Comparison of ENCODE assay signal across 8 cellular contexts in genomic region chr1:224106568-224107281, GRCh38. TPM values are rescaled to one million over a fixed set of nuclear protein-coding genes. Genes with fewer than 3 reads are reported as not detected.
DNase-seq lines count a peak whose midpoint lies in the region; ATAC-seq, FAIRE-seq and TF ChIP-seq lines count a peak whose summit lies in the region.

No MANE protein-coding gene starts in this region.

- H3K4me1 ChIP-seq in CD4-positive, CD25-positive, alpha-beta regulatory T cell (ENCODE audit: control insufficient read depth, insufficient read depth, low read length, poor library complexity, severe bottlenecking), result no peaks in the 10 kb centered on the region
- H3K4me1 ChIP-seq in astrocyte (ENCODE audit: insufficient read depth, low read length) (no peaks in the 10 kb centered on the region), liver (ENCODE audit: control insufficient read depth in 4 of 4, insufficient read depth in 4 of 4, low read length in 3 of 4) (peaks cover 3 to 11% (median 5%) of the 10 kb centered on the region in 4 donors)

- ATAC-seq in CD4-positive, CD25-positive, alpha-beta regulatory T cell (ENCODE audit: low read depth in 2 of 2), result peak; percentile 64 to 71
- ATAC-seq in GM18511 (IDR thresholded peaks at IDR 0.05; ENCODE audit: unreplicated experiment) (peak; percentile 96), HG03159 (IDR thresholded peaks at IDR 0.05; ENCODE audit: unreplicated experiment) (peak; percentile 95), HG02870 (IDR thresholded peaks at IDR 0.05; ENCODE audit: unreplicated experiment) (no peak)

- no peak overlapping the region for H3K4me3 Mint-ChIP-seq in CD4-positive, CD25-positive, alpha-beta regulatory T cell
- H3K4me3 Mint-ChIP-seq in astrocyte (ENCODE audit: unreplicated experiment), result peak overlapping the region; percentile 63

- H3K36me3 Mint-ChIP-seq in CD4-positive, CD25-positive, alpha-beta regulatory T cell, result no peaks in the 10 kb centered on the region
- H3K36me3 Mint-ChIP-seq in astrocyte (ENCODE audit: low read depth, unreplicated experiment), result no peaks in the 10 kb centered on the region

- peaks cover 0 to 2% (median 0%) of the 10 kb centered on the region in 7 donors for H3K9me3 Mint-ChIP-seq in CD4-positive, CD25-positive, alpha-beta regulatory T cell
- H3K9me3 Mint-ChIP-seq in astrocyte (ENCODE audit: unreplicated experiment), result no peaks in the 10 kb centered on the region

- H3K27ac Mint-ChIP-seq in CD4-positive, CD25-positive, alpha-beta regulatory T cell, result peak overlapping the region in 1 of 3 donors; percentile 42
- H3K27ac Mint-ChIP-seq in astrocyte (ENCODE audit: unreplicated experiment), result peak overlapping the region; percentile 55

- 18% methylated on average over 5 of the region's 5 CpGs for WGBS in liver

- peak overlapping the region; percentile 53 for H3K4me2 ChIP-seq in astrocyte (ENCODE audit: low read length)

- H3K27me3 ChIP-seq in CD4-positive, CD25-positive, alpha-beta regulatory T cell (ENCODE audit: control insufficient read depth, insufficient read depth, low read length), result peaks cover 17% of the 10 kb centered on the region
- no peaks in the 10 kb centered on the region for H3K27me3 ChIP-seq in astrocyte (ENCODE audit: insufficient read depth, low read length)
- no peaks in the 10 kb centered on the region for H3K27me3 ChIP-seq in liver (ENCODE audit: control insufficient read depth in 4 of 4, insufficient read depth in 4 of 4, low read length in 3 of 4)

- H3K9ac ChIP-seq in astrocyte (ENCODE audit: low read length) (no peak overlapping the region), liver (ENCODE audit: low read depth in 1 of 2, low read length in 2 of 2) (no peak overlapping the region)

- TF ChIP-seq CTCF in astrocyte (IDR thresholded peaks at IDR 0.05; ENCODE audit: insufficient read depth, low read depth, low read length) (peak; percentile 39), liver (IDR thresholded peaks at IDR 0.05; ENCODE audit: low read depth, low read length, missing input control) (peak; percentile 27)

- H3K27me3 Mint-ChIP-seq in CD4-positive, CD25-positive, alpha-beta regulatory T cell, result peaks cover 45% of the 10 kb centered on the region
- peaks cover 2% of the 10 kb centered on the region for H3K27me3 Mint-ChIP-seq in astrocyte (ENCODE audit: low read depth, unreplicated experiment)

- FAIRE-seq in astrocyte (lab: Jason Lieb, UNC), result no peak
- FAIRE-seq in frontal cortex (lab: Jason Lieb, UNC), result no peak

- DNase-seq in CD4-positive, CD25-positive, alpha-beta regulatory T cell, result peak in 2 of 3 donors; percentile 11 to 63
- DNase-seq in NCI-H460 (ENCODE audit: extremely low read depth, low read depth) (peak; percentile 38), astrocyte (ENCODE audit: low read depth) (peak; percentile 28), frontal cortex (ENCODE audit: low spot score in 2 of 2) (no peak)

- no peak overlapping the region for H3K27ac ChIP-seq in CD4-positive, CD25-positive, alpha-beta regulatory T cell (ENCODE audit: insufficient read depth, low read length, poor library complexity, severe bottlenecking)
- no peak overlapping the region for H3K27ac ChIP-seq in astrocyte (ENCODE audit: low read depth, low read length)
- H3K27ac ChIP-seq in liver (ENCODE audit: low read depth in 1 of 2, low read length in 2 of 2), result peak overlapping the region; percentile 38 to 46

- no peaks in the 10 kb centered on the region for H3K9me3 ChIP-seq in CD4-positive, CD25-positive, alpha-beta regulatory T cell (ENCODE audit: control insufficient read depth in 2 of 2, low read length in 2 of 2)
- H3K9me3 ChIP-seq in astrocyte (ENCODE audit: insufficient read depth, low read depth, low read length) (no peaks in the 10 kb centered on the region), liver (ENCODE audit: control insufficient read depth in 4 of 4, low read length in 3 of 4) (no peaks in the 10 kb centered on the region)

- no peak overlapping the region for H3K4me3 ChIP-seq in CD4-positive, CD25-positive, alpha-beta regulatory T cell (ENCODE audit: low read depth, low read length)
- H3K4me3 ChIP-seq in astrocyte (ENCODE audit: insufficient read depth, low read depth, low read length) (no peak overlapping the region), liver (ENCODE audit: low read depth in 1 of 3, low read length in 3 of 3) (peak overlapping the region in 1 of 3 donors; percentile 43)

- H3K4me1 Mint-ChIP-seq in CD4-positive, CD25-positive, alpha-beta regulatory T cell, result peaks cover 0 to 4% (median 1%) of the 10 kb centered on the region in 4 donors
- H3K4me1 Mint-ChIP-seq in astrocyte (ENCODE audit: low read depth, unreplicated experiment), result no peaks in the 10 kb centered on the region

- H3K79me2 ChIP-seq in astrocyte (ENCODE audit: insufficient read depth, low read length), result no peaks in the 10 kb centered on the region

- H3K36me3 ChIP-seq in CD4-positive, CD25-positive, alpha-beta regulatory T cell (ENCODE audit: control insufficient read depth, insufficient read depth, low read length), result no peaks in the 10 kb centered on the region
- H3K36me3 ChIP-seq in astrocyte (ENCODE audit: insufficient read depth, low read length) (no peaks in the 10 kb centered on the region), liver (ENCODE audit: control insufficient read depth in 4 of 4, insufficient read depth in 3 of 4, low read depth in 1 of 4, low read length in 3 of 4) (no peaks in the 10 kb centered on the region)

- peak overlapping the region; percentile 78 for H2AFZ ChIP-seq in astrocyte (ENCODE audit: low read depth, low read length)

- peak; percentile 50 to 60 for TF ChIP-seq RAD21 in liver (IDR thresholded peaks at IDR 0.05)

- H4K20me1 ChIP-seq in astrocyte (ENCODE audit: insufficient read depth, low read length), result no peaks in the 10 kb centered on the region

TF ChIP-seq in liver, 16 proteins besides CTCF, POLR2A, EP300 and RAD21 (continues in another document):
- TF ChIP-seq SP1 (IDR thresholded peaks at IDR 0.05), result peak; percentile 35
- TF ChIP-seq, protein P1, sequence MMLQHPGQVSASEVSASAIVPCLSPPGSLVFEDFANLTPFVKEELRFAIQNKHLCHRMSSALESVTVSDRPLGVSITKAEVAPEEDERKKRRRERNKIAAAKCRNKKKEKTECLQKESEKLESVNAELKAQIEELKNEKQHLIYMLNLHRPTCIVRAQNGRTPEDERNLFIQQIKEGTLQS (IDR thresholded peaks at IDR 0.05), result no peak
- TF ChIP-seq HNF4G (IDR thresholded peaks at IDR 0.05), result no peak
- TF ChIP-seq, protein P2, sequence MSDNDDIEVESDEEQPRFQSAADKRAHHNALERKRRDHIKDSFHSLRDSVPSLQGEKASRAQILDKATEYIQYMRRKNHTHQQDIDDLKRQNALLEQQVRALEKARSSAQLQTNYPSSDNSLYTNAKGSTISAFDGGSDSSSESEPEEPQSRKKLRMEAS (IDR thresholded peaks at IDR 0.05), result peak; percentile 13
- no peak for TF ChIP-seq EGR1 (IDR thresholded peaks at IDR 0.05; ENCODE audit: low read depth in 2 of 2)
- TF ChIP-seq, protein P3, sequence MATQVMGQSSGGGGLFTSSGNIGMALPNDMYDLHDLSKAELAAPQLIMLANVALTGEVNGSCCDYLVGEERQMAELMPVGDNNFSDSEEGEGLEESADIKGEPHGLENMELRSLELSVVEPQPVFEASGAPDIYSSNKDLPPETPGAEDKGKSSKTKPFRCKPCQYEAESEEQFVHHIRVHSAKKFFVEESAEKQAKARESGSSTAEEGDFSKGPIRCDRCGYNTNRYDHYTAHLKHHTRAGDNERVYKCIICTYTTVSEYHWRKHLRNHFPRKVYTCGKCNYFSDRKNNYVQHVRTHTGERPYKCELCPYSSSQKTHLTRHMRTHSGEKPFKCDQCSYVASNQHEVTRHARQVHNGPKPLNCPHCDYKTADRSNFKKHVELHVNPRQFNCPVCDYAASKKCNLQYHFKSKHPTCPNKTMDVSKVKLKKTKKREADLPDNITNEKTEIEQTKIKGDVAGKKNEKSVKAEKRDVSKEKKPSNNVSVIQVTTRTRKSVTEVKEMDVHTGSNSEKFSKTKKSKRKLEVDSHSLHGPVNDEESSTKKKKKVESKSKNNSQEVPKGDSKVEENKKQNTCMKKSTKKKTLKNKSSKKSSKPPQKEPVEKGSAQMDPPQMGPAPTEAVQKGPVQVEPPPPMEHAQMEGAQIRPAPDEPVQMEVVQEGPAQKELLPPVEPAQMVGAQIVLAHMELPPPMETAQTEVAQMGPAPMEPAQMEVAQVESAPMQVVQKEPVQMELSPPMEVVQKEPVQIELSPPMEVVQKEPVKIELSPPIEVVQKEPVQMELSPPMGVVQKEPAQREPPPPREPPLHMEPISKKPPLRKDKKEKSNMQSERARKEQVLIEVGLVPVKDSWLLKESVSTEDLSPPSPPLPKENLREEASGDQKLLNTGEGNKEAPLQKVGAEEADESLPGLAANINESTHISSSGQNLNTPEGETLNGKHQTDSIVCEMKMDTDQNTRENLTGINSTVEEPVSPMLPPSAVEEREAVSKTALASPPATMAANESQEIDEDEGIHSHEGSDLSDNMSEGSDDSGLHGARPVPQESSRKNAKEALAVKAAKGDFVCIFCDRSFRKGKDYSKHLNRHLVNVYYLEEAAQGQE (IDR thresholded peaks at IDR 0.05), result no peak
- no peak for TF ChIP-seq TAF1 (conservative IDR thresholded peaks at IDR 0.05)
- TF ChIP-seq HNF4A (conservative IDR thresholded peaks at IDR 0.05), result peak; percentile 22 to 44
- TF ChIP-seq FOXA1 (IDR thresholded peaks at IDR 0.05), result no peak
- TF ChIP-seq RXRA (IDR thresholded peaks at IDR 0.05), result no peak
- no peak for TF ChIP-seq JUND (IDR thresholded peaks at IDR 0.05)
- peak; percentile 83 for TF ChIP-seq YY1 (IDR thresholded peaks at IDR 0.05)
- no peak for TF ChIP-seq FOXA2 (IDR thresholded peaks at IDR 0.05)
- TF ChIP-seq ZBTB33 (IDR thresholded peaks at IDR 0.05), result no peak

RNA-seq across cellular contexts. Expression of gene FBXO28, which starts 7.2 kb away (rescaled TPM):
- total RNA-seq in CD4-positive, CD25-positive, alpha-beta regulatory T cell, result 32.5 TPM
- polyA plus RNA-seq in CD4-positive, CD25-positive, alpha-beta regulatory T cell, result 10 to 100 TPM; 13.0 to 17.6 (median 15.5) TPM
- 58.8 and 64.1 TPM in 2 replicates for total RNA-seq in NCI-H460 (2014; rRNA removed; shearing (Covaris generic))
- 18.9 and 24.9 TPM in 2 replicates for polyA plus RNA-seq in NCI-H460 (2014; cell fraction: nucleus; rRNA removed)
- 28.9 and 32.6 TPM in 2 replicates for total RNA-seq in astrocyte
- total RNA-seq in liver, result 10 to 100 TPM; 17.4 to 23.1 TPM
- 1 to 10 TPM; 6.7 to 8.9 TPM for polyA plus RNA-seq in liver
- 51.8 TPM for total RNA-seq in frontal cortex

Comparison
In these comparisons a context has a peak if more than half of its experiments do, and no peak if none do; other contexts are left out.
1. DNase-seq: peak in CD4-positive, CD25-positive, alpha-beta regulatory T cell (2 of 3), NCI-H460 (single experiment) and astrocyte (single experiment); none in frontal cortex (0 of 2).
2. H3K27ac ChIP-seq: peak in liver (2 of 2); none in CD4-positive, CD25-positive, alpha-beta regulatory T cell (single experiment) and astrocyte (single experiment).